In genomic region chr2:152717242-152718046, GRCh38 we compare ENCODE assay signal across 1 cellular context.
TF ChIP-seq lines count a peak whose summit lies in the region.

PRPF40A (minus strand) TSS chr2:152717461; CDS start chr2:152717439, 22 bp downstream.

TF ChIP-seq in GM23338, 12 proteins besides CTCF, POLR2A, EP300 and RAD21 (continued from another document):
- TF ChIP-seq, protein P1, sequence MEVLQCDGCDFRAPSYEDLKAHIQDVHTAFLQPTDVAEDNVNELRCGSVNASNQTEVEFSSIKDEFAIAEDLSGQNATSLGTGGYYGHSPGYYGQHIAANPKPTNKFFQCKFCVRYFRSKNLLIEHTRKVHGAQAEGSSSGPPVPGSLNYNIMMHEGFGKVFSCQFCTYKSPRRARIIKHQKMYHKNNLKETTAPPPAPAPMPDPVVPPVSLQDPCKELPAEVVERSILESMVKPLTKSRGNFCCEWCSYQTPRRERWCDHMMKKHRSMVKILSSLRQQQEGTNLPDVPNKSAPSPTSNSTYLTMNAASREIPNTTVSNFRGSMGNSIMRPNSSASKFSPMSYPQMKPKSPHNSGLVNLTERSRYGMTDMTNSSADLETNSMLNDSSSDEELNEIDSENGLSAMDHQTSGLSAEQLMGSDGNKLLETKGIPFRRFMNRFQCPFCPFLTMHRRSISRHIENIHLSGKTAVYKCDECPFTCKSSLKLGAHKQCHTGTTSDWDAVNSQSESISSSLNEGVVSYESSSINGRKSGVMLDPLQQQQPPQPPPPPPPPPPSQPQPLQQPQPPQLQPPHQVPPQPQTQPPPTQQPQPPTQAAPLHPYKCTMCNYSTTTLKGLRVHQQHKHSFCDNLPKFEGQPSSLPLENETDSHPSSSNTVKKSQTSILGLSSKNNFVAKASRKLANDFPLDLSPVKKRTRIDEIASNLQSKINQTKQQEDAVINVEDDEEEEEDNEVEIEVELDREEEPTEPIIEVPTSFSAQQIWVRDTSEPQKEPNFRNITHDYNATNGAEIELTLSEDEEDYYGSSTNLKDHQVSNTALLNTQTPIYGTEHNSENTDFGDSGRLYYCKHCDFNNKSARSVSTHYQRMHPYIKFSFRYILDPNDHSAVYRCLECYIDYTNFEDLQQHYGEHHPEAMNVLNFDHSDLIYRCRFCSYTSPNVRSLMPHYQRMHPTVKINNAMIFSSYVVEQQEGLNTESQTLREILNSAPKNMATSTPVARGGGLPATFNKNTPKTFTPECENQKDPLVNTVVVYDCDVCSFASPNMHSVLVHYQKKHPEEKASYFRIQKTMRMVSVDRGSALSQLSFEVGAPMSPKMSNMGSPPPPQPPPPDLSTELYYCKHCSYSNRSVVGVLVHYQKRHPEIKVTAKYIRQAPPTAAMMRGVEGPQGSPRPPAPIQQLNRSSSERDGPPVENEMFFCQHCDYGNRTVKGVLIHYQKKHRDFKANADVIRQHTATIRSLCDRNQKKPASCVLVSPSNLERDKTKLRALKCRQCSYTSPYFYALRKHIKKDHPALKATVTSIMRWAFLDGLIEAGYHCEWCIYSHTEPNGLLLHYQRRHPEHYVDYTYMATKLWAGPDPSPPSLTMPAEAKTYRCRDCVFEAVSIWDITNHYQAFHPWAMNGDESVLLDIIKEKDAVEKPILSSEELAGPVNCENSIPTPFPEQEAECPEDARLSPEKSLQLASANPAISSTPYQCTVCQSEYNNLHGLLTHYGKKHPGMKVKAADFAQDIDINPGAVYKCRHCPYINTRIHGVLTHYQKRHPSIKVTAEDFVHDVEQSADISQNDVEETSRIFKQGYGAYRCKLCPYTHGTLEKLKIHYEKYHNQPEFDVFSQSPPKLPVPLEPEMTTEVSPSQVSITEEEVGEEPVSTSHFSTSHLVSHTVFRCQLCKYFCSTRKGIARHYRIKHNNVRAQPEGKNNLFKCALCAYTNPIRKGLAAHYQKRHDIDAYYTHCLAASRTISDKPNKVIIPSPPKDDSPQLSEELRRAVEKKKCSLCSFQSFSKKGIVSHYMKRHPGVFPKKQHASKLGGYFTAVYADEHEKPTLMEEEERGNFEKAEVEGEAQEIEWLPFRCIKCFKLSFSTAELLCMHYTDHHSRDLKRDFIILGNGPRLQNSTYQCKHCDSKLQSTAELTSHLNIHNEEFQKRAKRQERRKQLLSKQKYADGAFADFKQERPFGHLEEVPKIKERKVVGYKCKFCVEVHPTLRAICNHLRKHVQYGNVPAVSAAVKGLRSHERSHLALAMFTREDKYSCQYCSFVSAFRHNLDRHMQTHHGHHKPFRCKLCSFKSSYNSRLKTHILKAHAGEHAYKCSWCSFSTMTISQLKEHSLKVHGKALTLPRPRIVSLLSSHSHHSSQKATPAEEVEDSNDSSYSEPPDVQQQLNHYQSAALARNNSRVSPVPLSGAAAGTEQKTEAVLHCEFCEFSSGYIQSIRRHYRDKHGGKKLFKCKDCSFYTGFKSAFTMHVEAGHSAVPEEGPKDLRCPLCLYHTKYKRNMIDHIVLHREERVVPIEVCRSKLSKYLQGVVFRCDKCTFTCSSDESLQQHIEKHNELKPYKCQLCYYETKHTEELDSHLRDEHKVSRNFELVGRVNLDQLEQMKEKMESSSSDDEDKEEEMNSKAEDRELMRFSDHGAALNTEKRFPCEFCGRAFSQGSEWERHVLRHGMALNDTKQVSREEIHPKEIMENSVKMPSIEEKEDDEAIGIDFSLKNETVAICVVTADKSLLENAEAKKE (CRISPR knock-in tag; IDR thresholded peaks at IDR 0.05) = no peak
- TF ChIP-seq STAT1 (IDR thresholded peaks at IDR 0.05; ENCODE audit: unreplicated experiment) (no peak), ETS1 (IDR thresholded peaks at IDR 0.05) (peak; percentile 89), POLR2AphosphoS5 (IDR thresholded peaks at IDR 0.05; ENCODE audit: low read depth) (peak; percentile 94), NANOG (IDR thresholded peaks at IDR 0.05; ENCODE audit: borderline replicate concordance) (peak; percentile 6; the same call in 1 of the 2 replicates), JUNB (IDR thresholded peaks at IDR 0.05; ENCODE audit: unreplicated experiment) (no peak), ZNF331 (CRISPR knock-in tag; IDR thresholded peaks at IDR 0.05; ENCODE audit: low read depth) (no peak), ZNF114 (CRISPR knock-in tag; IDR thresholded peaks at IDR 0.05) (no peak), EZH2phosphoT487 (IDR thresholded peaks at IDR 0.05; ENCODE audit: unreplicated experiment) (no peak), EZH2 (IDR thresholded peaks at IDR 0.05; ENCODE audit: low read depth, unreplicated experiment) (no peak)
